1 cellular context compared by ENCODE assay signal in genomic region chr13:110314516-110315245, GRCh38.
TF ChIP-seq lines count a peak whose summit lies in the region.

No MANE protein-coding gene starts in this region.

TF ChIP-seq in GM23338, 12 proteins besides CTCF, POLR2A, EP300 and RAD21:
- TF ChIP-seq ZNF462 (CRISPR knock-in tag; IDR thresholded peaks at IDR 0.05) (no peak), POLR2AphosphoS5 (IDR thresholded peaks at IDR 0.05; ENCODE audit: low read depth) (no peak), EZH2 (IDR thresholded peaks at IDR 0.05; ENCODE audit: low read depth, unreplicated experiment) (no peak), ZNF114 (CRISPR knock-in tag; IDR thresholded peaks at IDR 0.05) (no peak), NANOG (IDR thresholded peaks at IDR 0.05; ENCODE audit: borderline replicate concordance) (no peak), REST (IDR thresholded peaks at IDR 0.05; ENCODE audit: unreplicated experiment) (no peak), STAT1 (IDR thresholded peaks at IDR 0.05; ENCODE audit: unreplicated experiment) (no peak), JUNB (IDR thresholded peaks at IDR 0.05; ENCODE audit: unreplicated experiment) (no peak), EZH2phosphoT487 (IDR thresholded peaks at IDR 0.05; ENCODE audit: unreplicated experiment) (no peak), ZNF331 (CRISPR knock-in tag; IDR thresholded peaks at IDR 0.05; ENCODE audit: low read depth) (no peak), CREB1 (CRISPR knock-in tag; IDR thresholded peaks at IDR 0.05; ENCODE audit: low read depth) (no peak), ETS1 (IDR thresholded peaks at IDR 0.05) (no peak)
